ENCODE assay signal across 9 cellular contexts in the genomic region with DNA sequence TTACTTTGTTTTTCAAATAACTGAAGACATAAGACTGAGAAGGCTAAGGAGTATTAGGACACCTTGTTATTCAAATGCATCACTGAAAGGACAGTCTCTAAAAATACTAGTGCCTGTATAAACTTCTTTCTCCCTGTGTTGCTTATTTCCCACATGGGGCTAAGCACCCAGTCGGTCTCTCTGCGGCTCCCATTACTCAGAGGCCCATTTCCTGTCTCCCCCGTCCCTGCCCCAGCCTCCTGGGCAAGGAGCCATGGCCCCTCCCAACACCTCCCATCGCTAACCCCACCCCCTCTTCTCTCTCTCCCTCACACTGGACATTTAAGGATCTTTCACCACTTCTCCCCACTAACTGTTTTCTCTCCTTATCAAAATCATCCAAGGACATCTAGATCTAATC.
A peak's percentile ranks its signal among the peaks of the same experiment; 100 is the strongest.
DNase-seq lines count a peak whose midpoint lies in the region; ATAC-seq and TF ChIP-seq lines count a peak whose summit lies in the region.
"Had no signal": no experiment of that assay in that cellular context is flagged by ENCODE, and none has a peak within 500 bp of the region (broad histone marks: within the 10 kb centered on the region; RNA-seq: fewer than 3 reads in every experiment).

No MANE protein-coding gene starts in this region.

- in situ Hi-C loops in KBM-7 (cut with MboI; ENCODE audit: low pct_unique_long_range_greater_than_20kb, low sequenced_read_pairs) = no loop called here

- H3K27me3 Mint-ChIP-seq in chondrocyte (ENCODE audit: low read depth) (no peaks in the 10 kb centered on the region), nephron (ENCODE audit: low read depth) (no peaks in the 10 kb centered on the region)

- DNase-seq in GM04504 (ENCODE audit: low read depth) (peak; percentile 58), KBM-7 (peak; percentile 65), chondrocyte (ENCODE audit: low spot score) (no peak), NCI-H510A treated with DMSO at 0.1 percent for 48 hours (lab: John Stamatoyannopoulos, UW) (no peak)
- DNase-seq in effector CD8-positive, alpha-beta T cell (lab: John Stamatoyannopoulos, UW) = no peak

- TF ChIP-seq CTCF in chondrocyte (IDR thresholded peaks at IDR 0.05) = no peak
- TF ChIP-seq CTCF in nephron (IDR thresholded peaks at IDR 0.05; ENCODE audit: unreplicated experiment in 3 of 3) = no peak

- H3K4me3 Mint-ChIP-seq in chondrocyte (ENCODE audit: unreplicated experiment) (peak overlapping the region; percentile 2), nephron (no peak overlapping the region)
- H3K4me3 Mint-ChIP-seq: brain had no signal

- ATAC-seq in HG03469 (IDR thresholded peaks at IDR 0.05; ENCODE audit: unreplicated experiment) (no peak), GM18858 (IDR thresholded peaks at IDR 0.05; ENCODE audit: unreplicated experiment) (no peak)

- H3K36me3 Mint-ChIP-seq in chondrocyte (ENCODE audit: low read depth) (no peaks in the 10 kb centered on the region), nephron (ENCODE audit: low read depth) (no peaks in the 10 kb centered on the region)
- H3K36me3 Mint-ChIP-seq: brain had no signal

- peaks cover 60% of the 10 kb centered on the region for H3K4me1 Mint-ChIP-seq in chondrocyte (ENCODE audit: low read depth)
- peaks cover 43% of the 10 kb centered on the region for H3K4me1 Mint-ChIP-seq in nephron

- H3K9me3 Mint-ChIP-seq in chondrocyte (ENCODE audit: low read depth) = no peaks in the 10 kb centered on the region
- no peaks in the 10 kb centered on the region for H3K9me3 Mint-ChIP-seq in nephron

- peak overlapping the region; percentile 89 for H3K27ac Mint-ChIP-seq in chondrocyte (ENCODE audit: unreplicated experiment)
- H3K27ac Mint-ChIP-seq in nephron = peak overlapping the region; percentile 51 to 92 (median 72)
- H3K27ac Mint-ChIP-seq: brain had no signal

Comparison
In these comparisons a context has a peak if more than half of its experiments do, and no peak if none do; other contexts are left out.
1. DNase-seq: peak in GM04504 (single experiment) and KBM-7 (single experiment); none in chondrocyte (single experiment), NCI-H510A treated with DMSO at 0.1 percent for 48 hours (single experiment) and effector CD8-positive, alpha-beta T cell (single experiment).